Comparison of ENCODE assay signal across 13 cellular contexts in the genomic region with DNA sequence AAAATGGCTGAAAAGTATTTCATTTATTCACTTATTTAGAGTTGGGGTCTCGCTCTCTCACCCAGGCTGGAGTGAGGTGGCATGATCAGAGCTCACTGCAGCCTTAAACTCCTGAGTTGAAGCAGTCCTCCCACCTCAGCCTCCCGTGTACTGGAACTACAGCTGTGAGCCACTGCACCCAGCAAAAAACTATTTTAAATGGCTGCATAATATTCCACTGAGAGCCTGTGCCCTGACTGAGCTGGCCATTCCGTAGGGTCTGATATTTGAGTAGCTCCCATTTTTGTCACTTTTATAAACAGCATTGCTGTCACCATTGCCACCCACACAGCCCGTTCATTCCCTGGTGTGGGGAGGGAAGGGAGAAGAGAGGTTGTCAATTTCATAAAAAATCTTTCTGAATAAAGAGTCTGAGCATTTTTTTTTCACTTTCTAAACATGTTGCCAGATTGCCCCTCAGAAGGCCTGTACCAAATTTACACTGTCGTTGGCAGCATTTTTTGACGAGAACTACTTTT. TPM values are rescaled to one million over a fixed set of nuclear protein-coding genes. Genes with fewer than 3 reads are reported as not detected.
DNase-seq lines count a peak whose midpoint lies in the region; ATAC-seq, FAIRE-seq and TF ChIP-seq lines count a peak whose summit lies in the region.
"Had no signal": no experiment of that assay in that cellular context is flagged by ENCODE, and none has a peak within 500 bp of the region (broad histone marks: within the 10 kb centered on the region; RNA-seq: fewer than 3 reads in every experiment).

No MANE protein-coding gene starts in this region.

- H3K36me3 ChIP-seq in SJSA1, result no peaks in the 10 kb centered on the region
- H3K36me3 ChIP-seq in kidney (ENCODE audit: control insufficient read depth in 1 of 2, insufficient read depth in 2 of 2, low read length in 2 of 2), result no peaks in the 10 kb centered on the region
- H3K36me3 ChIP-seq in subcutaneous abdominal adipose tissue (ENCODE audit: control insufficient read depth in 5 of 5, insufficient read depth in 5 of 5, low read length in 5 of 5), result no peaks in the 10 kb centered on the region
- H3K36me3 ChIP-seq in small intestine (ENCODE audit: control insufficient read depth in 2 of 2, insufficient read depth in 2 of 2, low read length in 2 of 2), result no peaks in the 10 kb centered on the region
- no peaks in the 10 kb centered on the region for H3K36me3 ChIP-seq in breast epithelium

- WGBS in small intestine, 3 donors, result 85 to 91% (median 88%) methylated on average over 6 of the region's 6 CpGs

- H3K4me1 Mint-ChIP-seq in T-helper 2 cell treated with Interferon-gamma antibody and Interleukin-4, amounts not matched to agents 5 μg/mL and 100 μg/mL, for 36 hours (ENCODE audit: low read depth), result peaks cover 23% of the 10 kb centered on the region

- no peaks in the 10 kb centered on the region for H3K9me3 Mint-ChIP-seq in T-helper 2 cell treated with Interferon-gamma antibody and Interleukin-4, amounts not matched to agents 5 μg/mL and 100 μg/mL, for 36 hours
- H3K9me3 Mint-ChIP-seq: activated B cell treated with CpG ODN at 0.5 μM for 24 hours had no signal

- H3K27me3 ChIP-seq in SJSA1 (replicated peaks) (no peaks in the 10 kb centered on the region), subcutaneous abdominal adipose tissue (ENCODE audit: control insufficient read depth in 5 of 5, insufficient read depth in 4 of 5, low read length in 5 of 5) (no peaks in the 10 kb centered on the region), small intestine (ENCODE audit: control insufficient read depth in 2 of 2, insufficient read depth in 2 of 2, low read length in 2 of 2) (no peaks in the 10 kb centered on the region), breast epithelium (no peaks in the 10 kb centered on the region)

- peaks cover 23% of the 10 kb centered on the region for H3K27me3 Mint-ChIP-seq in T-helper 2 cell treated with Interferon-gamma antibody and Interleukin-4, amounts not matched to agents 5 μg/mL and 100 μg/mL, for 36 hours (ENCODE audit: low read depth)

- no peak for DNase-seq in T-helper 2 cell treated with Interferon-gamma antibody and Interleukin-4, amounts not matched to agents 5 μg/mL and 100 μg/mL, for 36 hours (ENCODE audit: low spot score)
- DNase-seq in T-helper 2 cell (no peak), SJSA1 (ENCODE audit: low read depth in 1 of 2, low spot score in 2 of 2) (no peak), kidney (no peak), small intestine (no peak), breast epithelium (ENCODE audit: low spot score in 2 of 2) (no peak)
- DNase-seq: 8988T; activated B cell treated with CpG ODN at 0.5 μM for 24 hours; cerebellar nuclear complex; NCI-H226; stimulated activated CD4-positive, alpha-beta T cell treated with anti-CD3 and anti-CD28 coated beads, Interleukin-2, amount 100 ng/mL, for 24 hours had no signal

- no peak overlapping the region for H3K4me3 Mint-ChIP-seq in T-helper 2 cell treated with Interferon-gamma antibody and Interleukin-4, amounts not matched to agents 5 μg/mL and 100 μg/mL, for 36 hours
- H3K4me3 Mint-ChIP-seq: activated B cell treated with CpG ODN at 0.5 μM for 24 hours had no signal

- no peak for ATAC-seq in GM21737 (IDR thresholded peaks at IDR 0.05; ENCODE audit: unreplicated experiment)

- H3K9me3 ChIP-seq in SJSA1 (replicated peaks) (no peaks in the 10 kb centered on the region), kidney (ENCODE audit: control insufficient read depth in 1 of 2, low read length in 2 of 2) (no peaks in the 10 kb centered on the region), subcutaneous abdominal adipose tissue (ENCODE audit: control insufficient read depth in 5 of 5, low read length in 5 of 5) (no peaks in the 10 kb centered on the region), small intestine (ENCODE audit: control insufficient read depth, low read depth) (no peaks in the 10 kb centered on the region), breast epithelium (no peaks in the 10 kb centered on the region)

- TF ChIP-seq POLR2A in breast epithelium (IDR thresholded peaks at IDR 0.05), result no peak

- H3K9ac ChIP-seq in kidney (ENCODE audit: low read length in 2 of 2) (peak overlapping the region in 1 of 2 donors; percentile 88), subcutaneous abdominal adipose tissue (ENCODE audit: low read length in 5 of 5) (no peak overlapping the region)

- intact Hi-C loops in kidney (cut with DNase I), result no loop called here
- intact Hi-C loops in breast epithelium (cut with DNase I; ENCODE audit: low total_unique reads), result no loop called here

- H3K27ac Mint-ChIP-seq in T-helper 2 cell treated with Interferon-gamma antibody and Interleukin-4, amounts not matched to agents 5 μg/mL and 100 μg/mL, for 36 hours, result peak overlapping the region; percentile 26
- H3K27ac Mint-ChIP-seq: activated B cell treated with CpG ODN at 0.5 μM for 24 hours had no signal

- H3K4me1 ChIP-seq in SJSA1 (replicated peaks) (peaks cover 49% of the 10 kb centered on the region), kidney (ENCODE audit: control insufficient read depth in 1 of 2, insufficient read depth in 1 of 2, low read depth in 1 of 2, low read length in 2 of 2) (peaks cover 31 to 32% of the 10 kb centered on the region in 2 donors), subcutaneous abdominal adipose tissue (ENCODE audit: control insufficient read depth in 5 of 5, insufficient read depth in 5 of 5, low read length in 5 of 5) (peaks cover 11 to 29% (median 26%) of the 10 kb centered on the region in 5 donors), small intestine (ENCODE audit: control insufficient read depth in 2 of 2, insufficient read depth in 1 of 2, low read depth in 1 of 2, low read length in 1 of 2) (peaks cover 11 to 16% of the 10 kb centered on the region in 2 donors), breast epithelium (peaks cover 0 to 10% of the 10 kb centered on the region in 2 donors)

- H3K36me3 Mint-ChIP-seq in T-helper 2 cell treated with Interferon-gamma antibody and Interleukin-4, amounts not matched to agents 5 μg/mL and 100 μg/mL, for 36 hours (ENCODE audit: low read depth), result no peaks in the 10 kb centered on the region

- H3K27ac ChIP-seq in SJSA1, result peak overlapping the region; percentile 49
- peak overlapping the region; percentile 47 to 95 for H3K27ac ChIP-seq in kidney (ENCODE audit: low read depth in 2 of 2, low read length in 2 of 2)
- H3K27ac ChIP-seq in subcutaneous abdominal adipose tissue (ENCODE audit: low read depth, low read length), result peak overlapping the region; percentile 81
- peak overlapping the region in 1 of 2 donors; percentile 83 for H3K27ac ChIP-seq in small intestine (ENCODE audit: low read depth in 1 of 2, low read length in 1 of 2)
- no peak overlapping the region for H3K27ac ChIP-seq in breast epithelium

- FAIRE-seq in kidney (lab: Jason Lieb, UNC) (no peak), small intestine (lab: Jason Lieb, UNC) (no peak)

- H3K4me3 ChIP-seq in SJSA1, result no peak overlapping the region
- no peak overlapping the region for H3K4me3 ChIP-seq in kidney (ENCODE audit: low read length in 2 of 2)
- H3K4me3 ChIP-seq in subcutaneous abdominal adipose tissue (ENCODE audit: low read depth in 1 of 5, low read length in 5 of 5), result no peak overlapping the region
- H3K4me3 ChIP-seq in small intestine (ENCODE audit: low read depth in 1 of 2, low read length in 2 of 2), result no peak overlapping the region
- no peak overlapping the region for H3K4me3 ChIP-seq in breast epithelium

- TF ChIP-seq CTCF in kidney (IDR thresholded peaks at IDR 0.05; ENCODE audit: borderline replicate concordance, extremely low read depth, insufficient read depth), result no peak
- TF ChIP-seq CTCF in breast epithelium (IDR thresholded peaks at IDR 0.05), result no peak

RNA-seq across cellular contexts. Expression of a gene that starts 7.0 kb away (rescaled TPM):
- total RNA-seq in SJSA1 (2014; rRNA removed; shearing (Covaris generic)), result 103 and 132 TPM in 2 replicates
- total RNA-seq in kidney, result 109 TPM
- 74.9 TPM for polyA plus RNA-seq in kidney (ENCODE audit: insufficient read depth, low read depth, low replicate concordance)
- polyA plus RNA-seq in small intestine, result 100 to 1,000 TPM in 2 of 3 donors, 10 to 100 TPM in 1; 12.8 to 237 (median 173) TPM
- total RNA-seq in breast epithelium, result 10 to 100 TPM; 15.7 to 36.1 (median 35.1) TPM

Comparison
In these comparisons a context has a peak if more than half of its experiments do, and no peak if none do; other contexts are left out.
1. H3K27ac ChIP-seq: peak in SJSA1 (single experiment), kidney (2 of 2) and subcutaneous abdominal adipose tissue (single experiment); none in breast epithelium (0 of 2).